Comparison of ENCODE assay signal across 1 cellular context in the genomic region with DNA sequence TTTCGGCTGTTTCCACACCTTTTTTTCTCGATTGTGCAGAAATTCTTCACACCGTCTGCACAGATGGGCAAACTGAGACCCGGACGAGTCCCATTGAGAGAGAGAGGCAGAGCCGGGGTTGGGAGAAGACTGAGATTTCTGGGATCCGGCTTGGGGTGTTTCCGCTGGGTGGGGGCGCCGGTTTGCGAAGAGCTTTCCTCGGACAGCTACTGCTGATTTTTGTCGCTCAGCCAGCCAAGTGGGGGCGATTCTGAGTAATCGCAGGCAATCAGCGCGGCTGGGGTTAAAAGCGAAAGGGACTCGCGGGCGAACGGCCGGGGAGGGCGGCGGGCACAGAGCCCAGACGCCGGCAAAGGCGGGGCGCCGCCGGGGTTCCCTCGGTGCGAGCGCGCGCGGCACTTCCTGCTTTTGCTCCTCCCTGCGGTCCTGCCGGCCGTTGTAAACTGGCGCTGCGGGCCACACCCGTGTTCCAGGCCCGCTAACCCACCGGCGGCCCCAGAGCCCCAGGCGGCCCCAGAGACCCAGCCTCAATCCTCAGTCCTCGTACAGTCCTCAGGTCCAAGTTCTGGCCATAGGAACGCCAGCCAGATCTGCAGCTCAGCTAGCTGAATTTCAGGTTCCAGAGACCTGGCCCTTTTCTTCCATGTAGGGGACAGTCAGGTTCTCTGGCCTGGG.
A peak's percentile ranks its signal among the peaks of the same experiment; 100 is the strongest.
TF ChIP-seq lines count a peak whose summit lies in the region.

No MANE protein-coding gene starts in this region.

TF ChIP-seq in IMR-90, 13 proteins besides CTCF, POLR2A, EP300 and RAD21:
- no peak for TF ChIP-seq MXI1 (IDR thresholded peaks at IDR 0.05; ENCODE audit: borderline replicate concordance, low read depth, low read length)
- TF ChIP-seq BHLHE40 (IDR thresholded peaks at IDR 0.05; ENCODE audit: low read depth, low read length), result no peak; the same call in 1 of the 2 replicates
- TF ChIP-seq RCOR1 (IDR thresholded peaks at IDR 0.05; ENCODE audit: insufficient replicate concordance, low read length), result peak; percentile 15
- TF ChIP-seq MAZ (IDR thresholded peaks at IDR 0.05; ENCODE audit: borderline replicate concordance, low read depth, low read length), result peak; percentile 91
- peak; percentile 20; the same call in 1 of the 2 replicates for TF ChIP-seq SMC3 (IDR thresholded peaks at IDR 0.05; ENCODE audit: low read depth, low read length)
- 0 out of 2 replicates have a peak, but pooled peaks have one; percentile 4 for TF ChIP-seq CEBPB (IDR thresholded peaks at IDR 0.05; ENCODE audit: low read depth, low read length)
- TF ChIP-seq RFX5 (IDR thresholded peaks at IDR 0.05; ENCODE audit: low read depth, low read length), result no peak
